ENCODE assay signal across 1 cellular context in the genomic region with DNA sequence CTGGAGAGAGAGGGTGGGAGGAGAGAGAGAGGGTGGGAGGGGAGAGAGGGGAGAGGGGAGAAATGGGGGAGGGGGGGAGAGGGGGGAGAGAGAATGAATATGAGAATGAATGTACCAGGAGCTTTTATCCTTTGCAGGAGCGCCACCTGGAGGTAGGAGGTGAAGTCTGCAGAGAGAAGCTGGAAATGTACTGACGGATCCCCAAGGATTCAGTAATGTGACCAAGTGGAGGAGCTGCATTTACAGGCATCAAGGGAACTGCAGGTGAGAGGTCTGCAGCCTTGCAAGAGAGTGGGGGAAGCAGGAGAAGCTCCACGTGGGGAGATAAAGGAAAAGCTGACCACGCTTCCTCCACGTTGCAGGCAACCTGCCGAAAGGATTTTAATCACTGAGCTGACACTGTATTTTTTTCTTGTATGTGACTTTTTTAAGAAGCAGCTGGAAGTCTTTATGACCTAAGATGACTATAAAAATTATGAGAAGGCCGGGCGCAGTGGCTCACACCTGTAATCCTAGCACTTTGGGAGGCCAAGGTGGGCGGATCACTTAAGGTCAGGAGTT.
A peak's percentile ranks its signal among the peaks of the same experiment; 100 is the strongest.
TF ChIP-seq lines count a peak whose summit lies in the region.

No MANE protein-coding gene starts in this region.

TF ChIP-seq in K562, 482 proteins besides CTCF, POLR2A, EP300 and RAD21:
- TF ChIP-seq BACH1 (tag; IDR thresholded peaks at IDR 0.05) (no peak), HNRNPK (IDR thresholded peaks at IDR 0.05; ENCODE audit: low read depth, low read length, poor library complexity, severe bottlenecking) (peak; percentile 26), NEUROD1 (IDR thresholded peaks at IDR 0.05; ENCODE audit: borderline replicate concordance, low read depth, low read length, partially characterized antibody) (no peak), SMC3 (conservative IDR thresholded peaks at IDR 0.05; ENCODE audit: insufficient read depth, low read depth, low read length) (peak; percentile 75)
